In the genomic region with DNA sequence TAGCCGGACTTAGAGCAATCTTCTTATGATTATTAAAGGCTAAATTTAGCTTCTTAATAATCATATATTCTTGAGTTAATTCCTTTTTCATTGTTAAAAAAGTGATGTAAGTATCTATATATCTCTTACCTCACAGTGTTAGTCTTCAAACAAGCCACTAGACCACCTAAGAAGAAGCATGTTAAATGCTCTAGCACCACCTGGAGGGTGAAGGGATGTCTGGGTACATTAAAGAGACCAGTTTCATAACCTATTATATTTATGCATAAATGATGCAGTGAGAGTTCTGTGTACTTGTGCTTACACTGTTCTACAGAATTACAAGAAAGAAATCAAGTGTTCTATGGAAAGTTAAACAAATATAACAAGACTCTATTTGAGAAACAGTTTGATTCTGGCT, we compare ENCODE assay signal across 1 cellular context.
TF ChIP-seq lines count a peak whose summit lies in the region.

No MANE protein-coding gene starts in this region.

TF ChIP-seq in HepG2, 621 proteins besides CTCF, POLR2A, EP300 and RAD21 (continued from another document):
- TF ChIP-seq, protein P1, sequence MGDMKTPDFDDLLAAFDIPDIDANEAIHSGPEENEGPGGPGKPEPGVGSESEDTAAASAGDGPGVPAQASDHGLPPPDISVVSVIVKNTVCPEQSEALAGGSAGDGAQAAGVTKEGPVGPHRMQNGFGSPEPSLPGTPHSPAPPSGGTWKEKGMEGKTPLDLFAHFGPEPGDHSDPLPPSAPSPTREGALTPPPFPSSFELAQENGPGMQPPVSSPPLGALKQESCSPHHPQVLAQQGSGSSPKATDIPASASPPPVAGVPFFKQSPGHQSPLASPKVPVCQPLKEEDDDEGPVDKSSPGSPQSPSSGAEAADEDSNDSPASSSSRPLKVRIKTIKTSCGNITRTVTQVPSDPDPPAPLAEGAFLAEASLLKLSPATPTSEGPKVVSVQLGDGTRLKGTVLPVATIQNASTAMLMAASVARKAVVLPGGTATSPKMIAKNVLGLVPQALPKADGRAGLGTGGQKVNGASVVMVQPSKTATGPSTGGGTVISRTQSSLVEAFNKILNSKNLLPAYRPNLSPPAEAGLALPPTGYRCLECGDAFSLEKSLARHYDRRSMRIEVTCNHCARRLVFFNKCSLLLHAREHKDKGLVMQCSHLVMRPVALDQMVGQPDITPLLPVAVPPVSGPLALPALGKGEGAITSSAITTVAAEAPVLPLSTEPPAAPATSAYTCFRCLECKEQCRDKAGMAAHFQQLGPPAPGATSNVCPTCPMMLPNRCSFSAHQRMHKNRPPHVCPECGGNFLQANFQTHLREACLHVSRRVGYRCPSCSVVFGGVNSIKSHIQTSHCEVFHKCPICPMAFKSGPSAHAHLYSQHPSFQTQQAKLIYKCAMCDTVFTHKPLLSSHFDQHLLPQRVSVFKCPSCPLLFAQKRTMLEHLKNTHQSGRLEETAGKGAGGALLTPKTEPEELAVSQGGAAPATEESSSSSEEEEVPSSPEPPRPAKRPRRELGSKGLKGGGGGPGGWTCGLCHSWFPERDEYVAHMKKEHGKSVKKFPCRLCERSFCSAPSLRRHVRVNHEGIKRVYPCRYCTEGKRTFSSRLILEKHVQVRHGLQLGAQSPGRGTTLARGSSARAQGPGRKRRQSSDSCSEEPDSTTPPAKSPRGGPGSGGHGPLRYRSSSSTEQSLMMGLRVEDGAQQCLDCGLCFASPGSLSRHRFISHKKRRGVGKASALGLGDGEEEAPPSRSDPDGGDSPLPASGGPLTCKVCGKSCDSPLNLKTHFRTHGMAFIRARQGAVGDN (CRISPR knock-in tag; IDR thresholded peaks at IDR 0.05), result no peak
- TF ChIP-seq MIER2 (CRISPR knock-in tag; IDR thresholded peaks at IDR 0.05) (no peak), ZNF841 (CRISPR knock-in tag; IDR thresholded peaks at IDR 0.05; ENCODE audit: borderline replicate concordance) (no peak), ZFP36L2 (CRISPR knock-in tag; IDR thresholded peaks at IDR 0.05) (no peak), SALL1 (CRISPR knock-in tag; IDR thresholded peaks at IDR 0.05) (no peak), IKZF1 (IDR thresholded peaks at IDR 0.05) (no peak), POGZ (CRISPR knock-in tag; IDR thresholded peaks at IDR 0.05) (no peak), KLF13 (CRISPR knock-in tag; IDR thresholded peaks at IDR 0.05) (no peak)
- TF ChIP-seq, protein P2, sequence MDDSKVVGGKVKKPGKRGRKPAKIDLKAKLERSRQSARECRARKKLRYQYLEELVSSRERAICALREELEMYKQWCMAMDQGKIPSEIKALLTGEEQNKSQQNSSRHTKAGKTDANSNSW (CRISPR knock-in tag; IDR thresholded peaks at IDR 0.05; ENCODE audit: borderline replicate concordance), result no peak
- TF ChIP-seq, protein P3, sequence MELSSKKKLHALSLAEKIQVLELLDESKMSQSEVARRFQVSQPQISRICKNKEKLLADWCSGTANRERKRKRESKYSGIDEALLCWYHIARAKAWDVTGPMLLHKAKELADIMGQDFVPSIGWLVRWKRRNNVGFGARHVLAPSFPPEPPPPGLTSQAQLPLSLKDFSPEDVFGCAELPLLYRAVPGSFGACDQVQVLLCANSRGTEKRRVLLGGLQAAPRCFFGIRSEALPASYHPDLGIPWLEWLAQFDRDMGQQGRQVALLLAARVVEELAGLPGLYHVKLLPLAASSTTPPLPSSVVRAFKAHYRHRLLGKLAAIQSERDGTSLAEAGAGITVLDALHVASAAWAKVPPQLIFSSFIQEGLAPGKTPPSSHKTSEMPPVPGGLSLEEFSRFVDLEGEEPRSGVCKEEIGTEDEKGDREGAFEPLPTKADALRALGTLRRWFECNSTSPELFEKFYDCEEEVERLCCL (CRISPR knock-in tag; IDR thresholded peaks at IDR 0.05; ENCODE audit: borderline replicate concordance), result no peak
- TF ChIP-seq, protein P4, sequence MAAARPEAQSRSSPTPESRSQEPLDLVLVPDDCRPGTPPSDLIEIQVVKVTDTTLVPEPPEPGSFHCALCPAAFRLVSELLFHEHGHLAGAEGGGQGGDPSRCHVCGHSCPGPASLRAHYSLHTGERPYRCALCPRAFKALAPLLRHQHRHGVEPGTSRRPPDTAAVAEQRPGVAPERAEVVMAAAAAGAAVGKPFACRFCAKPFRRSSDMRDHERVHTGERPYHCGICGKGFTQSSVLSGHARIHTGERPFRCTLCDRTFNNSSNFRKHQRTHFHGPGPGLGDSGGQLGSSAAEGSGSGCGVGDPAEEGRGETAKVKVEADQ (CRISPR knock-in tag; IDR thresholded peaks at IDR 0.05; ENCODE audit: borderline replicate concordance), result no peak
- TF ChIP-seq, protein P5, sequence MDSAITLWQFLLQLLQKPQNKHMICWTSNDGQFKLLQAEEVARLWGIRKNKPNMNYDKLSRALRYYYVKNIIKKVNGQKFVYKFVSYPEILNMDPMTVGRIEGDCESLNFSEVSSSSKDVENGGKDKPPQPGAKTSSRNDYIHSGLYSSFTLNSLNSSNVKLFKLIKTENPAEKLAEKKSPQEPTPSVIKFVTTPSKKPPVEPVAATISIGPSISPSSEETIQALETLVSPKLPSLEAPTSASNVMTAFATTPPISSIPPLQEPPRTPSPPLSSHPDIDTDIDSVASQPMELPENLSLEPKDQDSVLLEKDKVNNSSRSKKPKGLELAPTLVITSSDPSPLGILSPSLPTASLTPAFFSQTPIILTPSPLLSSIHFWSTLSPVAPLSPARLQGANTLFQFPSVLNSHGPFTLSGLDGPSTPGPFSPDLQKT (CRISPR knock-in tag; IDR thresholded peaks at IDR 0.05; ENCODE audit: borderline replicate concordance), result no peak
- TF ChIP-seq, protein P6, sequence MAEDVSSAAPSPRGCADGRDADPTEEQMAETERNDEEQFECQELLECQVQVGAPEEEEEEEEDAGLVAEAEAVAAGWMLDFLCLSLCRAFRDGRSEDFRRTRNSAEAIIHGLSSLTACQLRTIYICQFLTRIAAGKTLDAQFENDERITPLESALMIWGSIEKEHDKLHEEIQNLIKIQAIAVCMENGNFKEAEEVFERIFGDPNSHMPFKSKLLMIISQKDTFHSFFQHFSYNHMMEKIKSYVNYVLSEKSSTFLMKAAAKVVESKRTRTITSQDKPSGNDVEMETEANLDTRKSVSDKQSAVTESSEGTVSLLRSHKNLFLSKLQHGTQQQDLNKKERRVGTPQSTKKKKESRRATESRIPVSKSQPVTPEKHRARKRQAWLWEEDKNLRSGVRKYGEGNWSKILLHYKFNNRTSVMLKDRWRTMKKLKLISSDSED (CRISPR knock-in tag; IDR thresholded peaks at IDR 0.05), result no peak
